ENCODE assay signal across 8 cellular contexts in the genomic region with DNA sequence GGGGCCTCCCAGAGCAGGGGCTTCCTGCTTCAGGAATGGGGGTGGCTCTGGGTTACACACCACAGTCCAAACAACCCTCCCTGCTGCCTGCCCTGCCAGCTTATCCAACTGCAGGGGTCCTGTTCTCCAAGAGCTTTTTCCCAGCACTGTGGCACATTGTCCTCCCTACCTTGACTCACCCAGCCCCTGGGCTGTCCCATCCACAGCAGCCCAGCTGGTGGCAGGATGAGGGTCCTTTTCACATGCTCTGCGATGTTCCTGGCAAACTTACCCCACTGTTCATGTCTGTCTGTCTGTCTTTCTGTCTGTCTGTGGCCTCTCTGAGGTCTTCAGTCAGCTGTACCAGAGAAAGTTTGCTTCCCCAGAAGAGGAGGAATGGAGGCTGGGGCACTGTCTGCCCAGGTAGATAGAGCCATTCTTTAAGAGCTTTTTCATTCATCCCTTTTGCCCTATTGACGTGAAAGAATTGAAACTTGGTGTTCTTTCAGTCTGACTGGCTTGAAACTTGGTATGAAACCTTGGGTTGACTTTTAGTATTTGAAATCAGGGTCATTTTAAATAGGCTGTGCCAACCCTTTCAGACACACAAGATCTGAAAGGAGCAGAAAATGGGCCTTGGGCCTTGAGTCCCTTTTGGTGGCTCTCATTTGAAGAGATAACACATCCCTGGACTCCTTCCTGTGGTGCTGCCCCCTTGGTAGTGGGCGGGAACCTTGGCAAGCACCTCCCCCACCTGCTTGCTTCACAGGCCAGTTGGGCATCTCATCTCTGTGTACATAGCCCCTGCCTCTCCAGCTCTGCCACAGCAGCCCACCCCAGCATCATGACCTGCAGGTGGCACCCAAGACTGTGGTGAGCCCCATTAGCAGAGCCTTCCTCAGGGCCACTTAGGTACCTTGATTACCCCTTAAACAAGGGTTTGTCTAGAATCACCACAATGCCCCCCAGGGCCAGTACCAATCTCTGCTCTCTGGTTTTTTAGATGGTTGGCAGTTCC.
DNase-seq lines count a peak whose midpoint lies in the region; ATAC-seq and TF ChIP-seq lines count a peak whose summit lies in the region.

No MANE protein-coding gene starts in this region.

- no peak for ATAC-seq in foreskin keratinocyte

- H3K4me1 ChIP-seq in HEK293 (ENCODE audit: control insufficient read depth, insufficient read depth, low read length) (no peaks in the 10 kb centered on the region), foreskin keratinocyte (no peaks in the 10 kb centered on the region), PC-9 (replicated peaks; ENCODE audit: insufficient read depth) (no peaks in the 10 kb centered on the region)

- no peak overlapping the region for H2AFZ ChIP-seq in PC-9

- H3F3A ChIP-seq in PC-9 (ENCODE audit: insufficient read depth, low read depth) = no peaks in the 10 kb centered on the region

- no peaks in the 10 kb centered on the region for H3K9me3 ChIP-seq in HEK293 (ENCODE audit: control insufficient read depth, insufficient read depth, low read depth, low read length)
- no peaks in the 10 kb centered on the region for H3K9me3 ChIP-seq in PC-9 (ENCODE audit: insufficient read depth, low read depth)

- H3K4me3 ChIP-seq in HEK293 (ENCODE audit: low read depth, low read length) (no peak overlapping the region), PC-9 (no peak overlapping the region)

- H3K27me3 ChIP-seq in foreskin keratinocyte (no peaks in the 10 kb centered on the region), PC-9 (ENCODE audit: insufficient read depth, low read depth) (no peaks in the 10 kb centered on the region)

- no peak overlapping the region for H3K27ac ChIP-seq in HEK293 (ENCODE audit: extremely low read depth, low read depth, low read length)
- H3K27ac ChIP-seq in foreskin keratinocyte = no peak overlapping the region
- no peak overlapping the region for H3K27ac ChIP-seq in PC-9

- POLR2A ChIA-PET in HEK293 (lab: Yijun Ruan, JAX) (no interaction called here), PC-9 (lab: Charles Lee; ENCODE audit: unreplicated experiment) (no interaction called here)

- CTCF ChIA-PET in HEK293 (lab: Yijun Ruan, JAX) = interaction anchor here (2.3 kb wide), 1 partner anchor 50 kb away, joined by 11 read pairs; no protein-coding TSS in a partner anchor
- CTCF ChIA-PET in PC-9 (lab: Charles Lee) = no interaction called here

- no peak for TF ChIP-seq CTCF in HEK293 (tag by site-specific recombination; IDR thresholded peaks at IDR 0.05)
- peak; percentile 26 for TF ChIP-seq CTCF in foreskin keratinocyte (conservative IDR thresholded peaks at IDR 0.05)
- TF ChIP-seq CTCF in PC-9 (conservative IDR thresholded peaks at IDR 0.05) = no peak; the same call in 1 of the 2 replicates

- H3K36me3 ChIP-seq in HEK293 (ENCODE audit: control insufficient read depth in 2 of 2, insufficient read depth in 1 of 2, low read length in 2 of 2) = peaks cover 11 to 83% of the 10 kb centered on the region in 2 experiments; a peak in 2 of 3 replicates
- H3K36me3 ChIP-seq in PC-9 (ENCODE audit: low read depth) = 0 out of 2 replicates have a peak, but pooled peaks cover 3% of the 10 kb centered on the region

- no peaks in the 10 kb centered on the region for H3K9me2 ChIP-seq in PC-9 (ENCODE audit: insufficient read depth)

- no peak overlapping the region for H3K4me2 ChIP-seq in PC-9

- peak; percentile 24 to 31 for DNase-seq in activated CD4-positive, alpha-beta T cell treated with anti-CD3 and anti-CD28 coated beads, Interleukin-2, amount 50 U/mL, for 4 hours
- DNase-seq in foreskin keratinocyte (no peak), GF-D8 (lab: John Stamatoyannopoulos, UW) (no peak), HPDE6-E6E7 (ENCODE audit: extremely low spot score) (no peak), PC-9 (no peak), putamen (ENCODE audit: low spot score) (no peak)
- peak; percentile 6 to 11 for DNase-seq in stimulated activated CD8-positive, alpha-beta memory T cell treated with anti-CD3 and anti-CD28 coated beads, Interleukin-2, amount 100 ng/mL, for 1 hour (ENCODE audit: low read depth in 2 of 2)

- BruUV-seq in PC-9 (replicated peaks; lab: Mats Ljungman, UMichigan) = no TSS peak

- no peaks in the 10 kb centered on the region for H4K20me1 ChIP-seq in PC-9 (ENCODE audit: insufficient read depth)

- H3K79me2 ChIP-seq in PC-9 (ENCODE audit: low read depth) = no peaks in the 10 kb centered on the region

- intact Hi-C loops in PC-9 (cut with micrococcal nuclease; ENCODE audit: unreplicated experiment) = no loop called here

TF ChIP-seq in HEK293, 187 proteins besides CTCF, POLR2A, EP300 and RAD21:
- TF ChIP-seq SCRT2 (tag by site-specific recombination; IDR thresholded peaks at IDR 0.05) = no peak
- TF ChIP-seq ZIC2 (tag by site-specific recombination; IDR thresholded peaks at IDR 0.05) = 0 out of 2 replicates have a peak, but pooled peaks have one; percentile 10
- no peak for TF ChIP-seq ZBTB21 (tag by site-specific recombination; IDR thresholded peaks at IDR 0.05)
- TF ChIP-seq GLIS1 (tag by site-specific recombination; IDR thresholded peaks at IDR 0.05) = no peak
- TF ChIP-seq, protein P1, sequence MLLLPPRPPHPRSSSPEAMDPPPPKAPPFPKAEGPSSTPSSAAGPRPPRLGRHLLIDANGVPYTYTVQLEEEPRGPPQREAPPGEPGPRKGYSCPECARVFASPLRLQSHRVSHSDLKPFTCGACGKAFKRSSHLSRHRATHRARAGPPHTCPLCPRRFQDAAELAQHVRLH (tag by site-specific recombination; IDR thresholded peaks at IDR 0.05) = no peak
- no peak for TF ChIP-seq ZNF174 (tag by site-specific recombination; IDR thresholded peaks at IDR 0.05)
- no peak for TF ChIP-seq ZNF341 (tag by site-specific recombination; IDR thresholded peaks at IDR 0.05; ENCODE audit: low read depth)

Comparison
In these comparisons a context has a peak if more than half of its experiments do, and no peak if none do; other contexts are left out.
1. DNase-seq: peak in activated CD4-positive, alpha-beta T cell treated with anti-CD3 and anti-CD28 coated beads, Interleukin-2, amount 50 U/mL, for 4 hours (2 of 2) and stimulated activated CD8-positive, alpha-beta memory T cell treated with anti-CD3 and anti-CD28 coated beads, Interleukin-2, amount 100 ng/mL, for 1 hour (2 of 2); none in foreskin keratinocyte (0 of 2), GF-D8 (single experiment), HPDE6-E6E7 (single experiment), PC-9 (0 of 2) and putamen (single experiment).